Comparison of ENCODE assay signal across 1 cellular context in genomic region chr5:134223406-134224251, GRCh38.
TF ChIP-seq lines count a peak whose summit lies in the region.

No MANE protein-coding gene starts in this region.

TF ChIP-seq in endothelial cell of umbilical vein, 7 proteins besides CTCF, POLR2A, EP300 and RAD21 (continued from another document):
- TF ChIP-seq GATA2 (IDR thresholded peaks at IDR 0.05; ENCODE audit: insufficient read depth, insufficient read length, low read depth, low read length) (no peak), FOS (IDR thresholded peaks at IDR 0.05; ENCODE audit: borderline replicate concordance, insufficient read depth, low read length) (no peak)
